Comparison of ENCODE assay signal across 8 cellular contexts in genomic region chr16:369866-370436, GRCh38. TPM values are rescaled to one million over a fixed set of nuclear protein-coding genes. Genes with fewer than 3 reads are reported as not detected.
DNase-seq lines count a peak whose midpoint lies in the region; ATAC-seq and TF ChIP-seq lines count a peak whose summit lies in the region.

No MANE protein-coding gene starts in this region.

- no peak for TF ChIP-seq POLR2A in suprapubic skin (IDR thresholded peaks at IDR 0.05)

- DNase-seq in NCI-H2171 treated with DMSO at 0.1 percent for 48 hours (lab: John Stamatoyannopoulos, UW) (peak; percentile 28), NCI-H2171 (lab: John Stamatoyannopoulos, UW) (no peak), adipocyte (ENCODE audit: low read depth) (peak; percentile 53), iPS-NIHi11 (ENCODE audit: low spot score) (peak; percentile 72), suprapubic skin (ENCODE audit: low spot score in 2 of 2) (peak in 1 of 2 donors; percentile 63), mesenteric fat pad (ENCODE audit: low spot score) (no peak)

- 59% methylated on average over 17 of the region's 44 CpGs for WGBS in suprapubic skin

- no peak overlapping the region for H3K27ac ChIP-seq in suprapubic skin

- H3K4me3 ChIP-seq in adipocyte (ENCODE audit: low read length) (peak overlapping the region; percentile 68), suprapubic skin (peak overlapping the region; percentile 58)

- ATAC-seq in HG03095 (IDR thresholded peaks at IDR 0.05; ENCODE audit: unreplicated experiment) (no peak), HG02840 (IDR thresholded peaks at IDR 0.05; ENCODE audit: low FRiP score, unreplicated experiment) (no peak)

- H3K27me3 ChIP-seq in adipocyte (replicated peaks; ENCODE audit: control insufficient read depth, insufficient read depth, low read length) (no peaks in the 10 kb centered on the region), suprapubic skin (no peaks in the 10 kb centered on the region)

- H3K36me3 ChIP-seq in adipocyte (ENCODE audit: control insufficient read depth, insufficient read depth, low read length, severe bottlenecking) (peaks cover 59% of the 10 kb centered on the region), suprapubic skin (peaks cover 55% of the 10 kb centered on the region)

- H3K9ac ChIP-seq in adipocyte (ENCODE audit: low read length): peak overlapping the region; percentile 29

- H3K9me3 ChIP-seq in adipocyte (ENCODE audit: control insufficient read depth, low read length) (no peaks in the 10 kb centered on the region), suprapubic skin (no peaks in the 10 kb centered on the region)

- H3K4me1 ChIP-seq in adipocyte (ENCODE audit: control insufficient read depth, insufficient read depth, low read length): peaks cover 7% of the 10 kb centered on the region
- H3K4me1 ChIP-seq in suprapubic skin: peaks cover 20% of the 10 kb centered on the region

- TF ChIP-seq CTCF in suprapubic skin (IDR thresholded peaks at IDR 0.05): no peak

- no peak for TF ChIP-seq EP300 in suprapubic skin (IDR thresholded peaks at IDR 0.05)

RNA-seq across cellular contexts. Expression of gene MRPL28, which starts 0.4 kb away (rescaled TPM):
- total RNA-seq in suprapubic skin (10 to 100 TPM; 40.9 to 66.7 (median 52.7) TPM), mesenteric fat pad (40.1 TPM)

RNA-seq across cellular contexts. Expression of gene PGAP6, which starts 11.8 kb away (rescaled TPM):
- total RNA-seq in suprapubic skin (10 to 100 TPM; 12.6 to 19.3 (median 15.5) TPM), mesenteric fat pad (39.0 TPM)

RNA-seq across cellular contexts. Expression of gene AXIN1, which starts 17.4 kb away (rescaled TPM):
- 10 to 100 TPM; 34.3 to 38.4 (median 37.2) TPM for total RNA-seq in suprapubic skin
- 19.4 TPM for total RNA-seq in mesenteric fat pad

RNA-seq across cellular contexts. Expression of gene NME4, which starts 27.0 kb away (rescaled TPM):
- total RNA-seq in suprapubic skin (10 to 100 TPM; 25.3 to 29.9 (median 27.7) TPM), mesenteric fat pad (139 TPM)

RNA-seq across cellular contexts. Expression of gene DECR2, which starts 31.7 kb away (rescaled TPM):
- 10 to 100 TPM in 3 of 4 donors, 1 to 10 TPM in 1; 9.1 to 23.4 (median 12.3) TPM for total RNA-seq in suprapubic skin
- total RNA-seq in mesenteric fat pad: 21.8 TPM

Comparison
In these comparisons a context has a peak if more than half of its experiments do, and no peak if none do; other contexts are left out.
1. DNase-seq: peak in NCI-H2171 treated with DMSO at 0.1 percent for 48 hours (single experiment), adipocyte (single experiment) and iPS-NIHi11 (single experiment); none in NCI-H2171 (single experiment) and mesenteric fat pad (single experiment).